ENCODE assay signal across 8 cellular contexts in the genomic region with DNA sequence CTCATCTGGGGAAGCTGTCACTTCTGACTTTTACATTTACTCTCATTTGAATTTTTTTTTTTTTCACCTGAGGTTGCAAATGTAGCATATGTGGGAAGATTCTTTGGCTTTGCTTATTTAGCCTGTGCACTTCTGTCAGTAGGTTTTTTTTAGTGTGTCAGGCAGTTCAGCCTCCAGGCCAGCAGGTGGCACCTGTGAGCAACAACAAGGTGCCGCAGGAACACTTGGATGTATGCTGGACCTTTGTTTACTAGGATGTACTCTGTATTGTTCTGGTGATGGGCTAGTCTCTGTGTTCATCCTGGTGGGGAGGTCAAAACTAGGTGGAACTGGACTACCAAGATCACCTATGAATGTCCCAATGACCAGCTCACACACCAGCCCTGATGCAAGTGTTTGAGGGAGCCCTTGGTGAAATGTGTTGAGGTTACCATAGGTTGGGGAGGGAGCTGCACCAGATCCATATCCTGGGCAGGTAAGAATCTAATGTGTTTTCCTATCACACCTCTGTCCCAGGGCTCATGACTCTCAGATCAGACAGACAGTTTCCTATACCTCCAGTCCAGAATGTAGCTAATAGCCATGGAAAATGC.
A peak's percentile ranks its signal among the peaks of the same experiment; 100 is the strongest.
DNase-seq lines count a peak whose midpoint lies in the region; ATAC-seq and TF ChIP-seq lines count a peak whose summit lies in the region.

No MANE protein-coding gene starts in this region.

- no peak overlapping the region for H3K4me3 Mint-ChIP-seq in T-cell

- no peak overlapping the region for H3K4me3 ChIP-seq in GM06990 (replicated peaks; ENCODE audit: low read depth, low read length)
- no peak overlapping the region for H3K4me3 ChIP-seq in NB4 (ENCODE audit: low read depth, low read length)
- H3K4me3 ChIP-seq in esophagus muscularis mucosa: no peak overlapping the region

- H3K27me3 ChIP-seq in GM06990 (replicated peaks; ENCODE audit: control insufficient read depth, insufficient read depth, low read length): no peaks in the 10 kb centered on the region
- no peaks in the 10 kb centered on the region for H3K27me3 ChIP-seq in esophagus muscularis mucosa

- CTCF ChIA-PET in T-cell (lab: Charles Lee): interaction anchor here in 1 of 2 donors (1.0 kb wide), 1 partner anchor 19 kb away, joined by 5 read pairs; no protein-coding TSS in a partner anchor

- POLR2A ChIA-PET in T-cell (lab: Charles Lee): no interaction called here

- H3K4me1 Mint-ChIP-seq in T-cell: no peaks in the 10 kb centered on the region

- DNase-seq in GM06990 (ENCODE audit: extremely low read depth, insufficient read length): no peak
- DNase-seq in NB4 (ENCODE audit: low read depth): peak; percentile 49
- DNase-seq in esophagus muscularis mucosa (ENCODE audit: extremely low spot score): no peak
- DNase-seq in DMS79 (lab: John Stamatoyannopoulos, UW): no peak
- no peak for DNase-seq in NOMO-1 treated with dmso at 0.1 percent for 144 hours (lab: John Stamatoyannopoulos, UW; ENCODE audit: unreplicated experiment)
- DNase-seq in NCI-H1417 treated with DMSO at 0.1 percent for 48 hours (lab: John Stamatoyannopoulos, UW): no peak
- DNase-seq in T-cell: no peak

- no peaks in the 10 kb centered on the region for H3K4me1 ChIP-seq in esophagus muscularis mucosa

- no peaks in the 10 kb centered on the region for H3K27me3 Mint-ChIP-seq in T-cell

- no peaks in the 10 kb centered on the region for H3K36me3 Mint-ChIP-seq in T-cell

- 94% methylated on average over 1 of the region's 1 CpG for WGBS in esophagus muscularis mucosa

- H3K27ac Mint-ChIP-seq in T-cell: no peak overlapping the region

- peaks cover 0 to 4% (median 0%) of the 10 kb centered on the region in 4 donors for H3K9me3 ChIP-seq in esophagus muscularis mucosa

- peak; percentile 64 for ATAC-seq in GM21423 (IDR thresholded peaks at IDR 0.05; ENCODE audit: unreplicated experiment)
- ATAC-seq in T-cell (replicated peaks in 1 of 4): no peak

- no peak overlapping the region for H3K27ac ChIP-seq in esophagus muscularis mucosa (replicated peaks in 1 of 4)

- intact Hi-C loops in esophagus muscularis mucosa (cut with DNase I): no loop called here

- no peak for TF ChIP-seq EP300 in esophagus muscularis mucosa (IDR thresholded peaks at IDR 0.05)

- no peak for TF ChIP-seq POLR2A in NB4 (IDR thresholded peaks at IDR 0.05; ENCODE audit: extremely low read depth, insufficient read length)
- no peak for TF ChIP-seq POLR2A in esophagus muscularis mucosa (IDR thresholded peaks at IDR 0.05; ENCODE audit: low read depth)

- H3K9me3 Mint-ChIP-seq in T-cell: peaks cover 16 to 38% (median 20%) of the 10 kb centered on the region in 3 donors

- no peaks in the 10 kb centered on the region for H3K36me3 ChIP-seq in GM06990 (ENCODE audit: control insufficient read depth, insufficient read depth, low read length)
- H3K36me3 ChIP-seq in esophagus muscularis mucosa: no peaks in the 10 kb centered on the region

- TF ChIP-seq CTCF in GM06990 (IDR thresholded peaks at IDR 0.05; ENCODE audit: insufficient read depth, low read length, poor library complexity, severe bottlenecking): peak; percentile 89
- TF ChIP-seq CTCF in NB4 (IDR thresholded peaks at IDR 0.05; ENCODE audit: low read depth, low read length): peak; percentile 75
- TF ChIP-seq CTCF in esophagus muscularis mucosa (IDR thresholded peaks at IDR 0.05): peak in 2 of 3 experiments; percentile 10 to 33

Comparison
In these comparisons a context has a peak if more than half of its experiments do, and no peak if none do; other contexts are left out.
1. CTCF ChIP-seq: peak in every context shown above with its lines; median percentile 89 in GM06990; 75 in NB4; 22 in esophagus muscularis mucosa.